In the genomic region with DNA sequence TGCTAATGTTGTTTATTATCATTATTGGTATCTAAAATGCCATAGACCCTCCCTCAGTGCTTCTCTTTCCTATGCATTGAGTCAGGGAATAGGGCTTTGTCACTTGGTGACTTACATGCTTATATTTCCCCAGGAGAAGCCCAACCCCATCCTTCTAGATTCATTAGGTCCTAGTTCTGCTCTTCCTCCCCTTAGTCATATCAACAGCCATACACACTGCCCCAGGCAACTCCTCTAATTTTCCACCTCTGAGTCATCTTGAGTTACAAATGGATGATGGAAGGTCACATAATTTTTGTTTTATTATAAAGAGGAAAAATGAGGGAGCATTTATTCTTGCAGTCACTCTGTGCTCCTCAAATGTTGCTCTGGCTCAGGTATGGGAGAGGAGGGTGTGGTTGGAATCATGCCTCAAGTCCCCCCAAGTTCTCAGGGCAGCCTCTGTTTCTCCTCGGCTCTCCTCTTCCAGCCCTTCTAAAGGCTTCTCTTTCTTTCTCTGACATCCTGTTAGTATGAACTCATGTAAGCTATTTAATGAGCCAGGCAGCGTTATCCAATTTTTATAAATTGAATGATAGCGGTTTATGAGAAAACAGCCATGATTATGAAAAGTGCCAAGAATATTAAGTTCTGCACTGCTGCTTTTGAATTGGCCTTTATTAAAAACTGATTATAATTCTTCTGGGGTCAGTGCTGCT, we compare ENCODE assay signal across 12 cellular contexts. TPM values are rescaled to one million over a fixed set of nuclear protein-coding genes. Genes with fewer than 3 reads are reported as not detected.
DNase-seq lines count a peak whose midpoint lies in the region; ATAC-seq and TF ChIP-seq lines count a peak whose summit lies in the region.
"Had no signal": no experiment of that assay in that cellular context is flagged by ENCODE, and none has a peak within 500 bp of the region (broad histone marks: within the 10 kb centered on the region; RNA-seq: fewer than 3 reads in every experiment).

No MANE protein-coding gene starts in this region.

- no peak overlapping the region for H3K4me3 Mint-ChIP-seq in MCF 10A (ENCODE audit: unreplicated experiment)
- no peak overlapping the region for H3K4me3 Mint-ChIP-seq in activated CD8-positive, alpha-beta memory T cell treated with anti-CD3 and anti-CD28 coated beads, Interleukin-2, amount 10 ng/mL, durations not matched to agents 7 days and 5 days
- H3K4me3 Mint-ChIP-seq: central memory CD8-positive, alpha-beta T cell had no signal

- WGBS in right cardiac atrium, result 60% methylated on average over 3 of the region's 3 CpGs

- intact Hi-C loops in MCF 10A (cut with micrococcal nuclease), result loop anchor here (2.0 kb wide), 1 partner anchor 46 kb away; a partner anchor contains a TSS
- intact Hi-C loops in right cardiac atrium (cut with DNase I), result loop anchor here in 1 of 4 donors (5.0 kb wide), 1 partner anchor 44 kb away; a partner anchor contains a TSS
- intact Hi-C loops in tibial artery (cut with DNase I; ENCODE audit: low total_unique reads), result loop anchor here (10.0 kb wide), 1 partner anchor 152 kb away; a partner anchor contains a TSS

- peaks cover 25% of the 10 kb centered on the region for H3K4me1 Mint-ChIP-seq in MCF 10A (ENCODE audit: insufficient read depth, unreplicated experiment)
- H3K4me1 Mint-ChIP-seq in activated CD8-positive, alpha-beta memory T cell treated with anti-CD3 and anti-CD28 coated beads, Interleukin-2, amount 10 ng/mL, durations not matched to agents 7 days and 5 days, result no peaks in the 10 kb centered on the region
- H3K4me1 Mint-ChIP-seq: central memory CD8-positive, alpha-beta T cell had no signal

- CTCF ChIA-PET in MCF 10A (lab: Yijun Ruan, JAX), result interaction anchor here (1.1 to 1.3 kb wide), 2 partner anchors 65 to 79 kb away, joined by 3 read pairs; no protein-coding TSS in a partner anchor
- CTCF ChIA-PET in activated CD8-positive, alpha-beta memory T cell treated with anti-CD3 and anti-CD28 coated beads, Interleukin-2, amount 10 ng/mL, durations not matched to agents 7 days and 5 days (lab: Charles Lee), result no interaction called here

- peak; percentile 59 to 79 for ATAC-seq in right cardiac atrium
- no peak for ATAC-seq in activated CD8-positive, alpha-beta memory T cell treated with anti-CD3 and anti-CD28 coated beads, Interleukin-2, amount 10 ng/mL, durations not matched to agents 7 days and 5 days

- H3K36me3 Mint-ChIP-seq in MCF 10A (ENCODE audit: insufficient read depth, unreplicated experiment), result no peaks in the 10 kb centered on the region
- peaks cover 1% of the 10 kb centered on the region for H3K36me3 Mint-ChIP-seq in activated CD8-positive, alpha-beta memory T cell treated with anti-CD3 and anti-CD28 coated beads, Interleukin-2, amount 10 ng/mL, durations not matched to agents 7 days and 5 days

- BruUV-seq in MCF 10A (replicated peaks; lab: Mats Ljungman, UMichigan), result no TSS peak

- H3K27me3 ChIP-seq in right cardiac atrium (ENCODE audit: control insufficient read depth, insufficient read depth) (no peaks in the 10 kb centered on the region), tibial artery (no peaks in the 10 kb centered on the region)
- H3K27me3 ChIP-seq: ovary had no signal

- H3K9me3 ChIP-seq in right cardiac atrium (ENCODE audit: control insufficient read depth, low read length), result no peaks in the 10 kb centered on the region
- peaks cover 0 to 5% (median 0%) of the 10 kb centered on the region in 3 donors for H3K9me3 ChIP-seq in tibial artery
- H3K9me3 ChIP-seq: ovary had no signal

- no peaks in the 10 kb centered on the region for H3K27me3 Mint-ChIP-seq in MCF 10A (ENCODE audit: insufficient read depth, unreplicated experiment)
- peaks cover 18% of the 10 kb centered on the region for H3K27me3 Mint-ChIP-seq in activated CD8-positive, alpha-beta memory T cell treated with anti-CD3 and anti-CD28 coated beads, Interleukin-2, amount 10 ng/mL, durations not matched to agents 7 days and 5 days

- POLR2A ChIA-PET in MCF 10A (lab: Yijun Ruan, JAX), result interaction anchor here (0.7 kb wide), 1 partner anchor 42 kb away, joined by 3 read pairs; no protein-coding TSS in a partner anchor

- H3K4me1 ChIP-seq in right cardiac atrium (ENCODE audit: control insufficient read depth, insufficient read depth, low read length) (no peaks in the 10 kb centered on the region), tibial artery (peaks cover 0 to 34% (median 14%) of the 10 kb centered on the region in 4 donors)

- no peaks in the 10 kb centered on the region for H3K36me3 ChIP-seq in tibial artery
- H3K36me3 ChIP-seq: ovary had no signal

- H3K9me3 Mint-ChIP-seq in MCF 10A (ENCODE audit: unreplicated experiment), result peaks cover 9% of the 10 kb centered on the region
- no peaks in the 10 kb centered on the region for H3K9me3 Mint-ChIP-seq in activated CD8-positive, alpha-beta memory T cell treated with anti-CD3 and anti-CD28 coated beads, Interleukin-2, amount 10 ng/mL, durations not matched to agents 7 days and 5 days (ENCODE audit: low read depth)

- H3K27ac ChIP-seq in right cardiac atrium (ENCODE audit: low read length) (peak overlapping the region; percentile 71), tibial artery (peak overlapping the region; percentile 31 to 51), caudate nucleus (ENCODE audit: low read depth, low read length) (no peak overlapping the region)
- H3K27ac ChIP-seq: ovary had no signal

- H3K4me3 ChIP-seq in HFF-Myc (replicated peaks; ENCODE audit: low read depth, low read length) (no peak overlapping the region), right cardiac atrium (ENCODE audit: low read length) (no peak overlapping the region), tibial artery (no peak overlapping the region)
- H3K4me3 ChIP-seq: ovary had no signal

- peak; percentile 65 for DNase-seq in HFF-Myc (ENCODE audit: extremely low read depth, low read depth)
- DNase-seq in MCF 10A (ENCODE audit: unreplicated experiment), result peak; percentile 83
- DNase-seq in right cardiac atrium, result no peak
- DNase-seq in tibial artery, result no peak
- no peak for DNase-seq in NCI-H526 treated with DMSO at 0.1 percent for 48 hours (lab: John Stamatoyannopoulos, UW)
- no peak for DNase-seq in caudate nucleus (lab: John Stamatoyannopoulos, UW)
- DNase-seq in NCI-H2081 treated with DMSO at 0.1 percent for 48 hours (lab: John Stamatoyannopoulos, UW), result no peak
- no peak for DNase-seq in activated CD8-positive, alpha-beta memory T cell treated with anti-CD3 and anti-CD28 coated beads, Interleukin-2, amount 10 ng/mL, durations not matched to agents 7 days and 5 days
- DNase-seq: GDM1, NCI-H345, ovary had no signal

- TF ChIP-seq CTCF in HFF-Myc (IDR thresholded peaks at IDR 0.05; ENCODE audit: low read depth, low read length, missing control alignments) (no peak), MCF 10A (IDR thresholded peaks at IDR 0.05; ENCODE audit: unreplicated experiment) (no peak), tibial artery (IDR thresholded peaks at IDR 0.05) (no peak)

- peak overlapping the region; percentile 78 for H3K27ac Mint-ChIP-seq in MCF 10A (ENCODE audit: low read depth, unreplicated experiment)
- no peak overlapping the region for H3K27ac Mint-ChIP-seq in activated CD8-positive, alpha-beta memory T cell treated with anti-CD3 and anti-CD28 coated beads, Interleukin-2, amount 10 ng/mL, durations not matched to agents 7 days and 5 days

RNA-seq across cellular contexts. Expression of a gene that starts 45.6 kb away (rescaled TPM):
- total RNA-seq in MCF 10A (2022) (49.4 and 56.4 TPM in 2 replicates), right cardiac atrium (100 to 1,000 TPM; 341 to 735 (median 465) TPM)
- 134 TPM for polyA plus RNA-seq in right cardiac atrium
- 1 to 10 TPM in 1 of 2 experiments, under 1 TPM in 1; 0.16 to 1.3 TPM for total RNA-seq in activated CD8-positive, alpha-beta memory T cell treated with anti-CD3 and anti-CD28 coated beads, Interleukin-2, amount 10 ng/mL, durations not matched to agents 7 days and 5 days

Comparison
In these comparisons a context has a peak if more than half of its experiments do, and no peak if none do; other contexts are left out.
1. DNase-seq: peak in HFF-Myc (single experiment) and MCF 10A (single experiment); none in right cardiac atrium (0 of 3), tibial artery (0 of 2), NCI-H526 treated with DMSO at 0.1 percent for 48 hours (single experiment), caudate nucleus (0 of 61), NCI-H2081 treated with DMSO at 0.1 percent for 48 hours (single experiment) and activated CD8-positive, alpha-beta memory T cell treated with anti-CD3 and anti-CD28 coated beads, Interleukin-2, amount 10 ng/mL, durations not matched to agents 7 days and 5 days (single experiment).
2. RNA of a gene that starts 45.6 kb away (total RNA-seq): 341 to 735 TPM in right cardiac atrium and 49.4 to 56.4 TPM in MCF 10A; 0.16 to 1.3 TPM in activated CD8-positive, alpha-beta memory T cell treated with anti-CD3 and anti-CD28 coated beads, Interleukin-2, amount 10 ng/mL, durations not matched to agents 7 days and 5 days; every median in the first group is over 10 times any median in the second.